Comparison of ENCODE assay signal across 6 cellular contexts in genomic region chr12:120466560-120467315, GRCh38. TPM values are rescaled to one million over a fixed set of nuclear protein-coding genes. Genes with fewer than 3 reads are reported as not detected.
DNase-seq lines count a peak whose midpoint lies in the region; ATAC-seq lines count a peak whose summit lies in the region.

No MANE protein-coding gene starts in this region.

- H4K8ac ChIP-seq in mesenchymal stem cell (ENCODE audit: low read length), result no peak overlapping the region

- H3K4ac ChIP-seq in mesenchymal stem cell (ENCODE audit: low read depth in 1 of 2, low read length in 2 of 2), result no peak overlapping the region

- peak overlapping the region in 6 of 7 donors; percentile 4 to 83 (median 44) for H3K4me3 Mint-ChIP-seq in CD8-positive, alpha-beta memory T cell
- H3K4me3 Mint-ChIP-seq in activated T-helper 2 cell treated with anti-CD3 and anti-CD28 coated beads, Interferon-gamma antibody, Interleukin-2, Interleukin-4, amounts not matched to agents 10 μg/mL and 5 μg/mL and 100 μg/mL, durations not matched to agents 14 hours and 24 hours and 36 hours (ENCODE audit: low read depth), result peak overlapping the region; percentile 95

- H3K4me3 ChIP-seq in CD8-positive, alpha-beta memory T cell (ENCODE audit: low read length), result no peak overlapping the region
- no peak overlapping the region for H3K4me3 ChIP-seq in mesenchymal stem cell (ENCODE audit: insufficient read depth in 1 of 2, low read depth in 1 of 2, low read length in 2 of 2)

- intact Hi-C loops in activated T-helper 2 cell treated with anti-CD3 and anti-CD28 coated beads, Interferon-gamma antibody, Interleukin-2, Interleukin-4, amounts not matched to agents 10 μg/mL and 5 μg/mL and 100 μg/mL, durations not matched to agents 14 hours and 24 hours and 36 hours (cut with micrococcal nuclease), result no loop called here

- H2BK5ac ChIP-seq in mesenchymal stem cell (ENCODE audit: low read depth, low read length, poor library complexity, severe bottlenecking), result no peak overlapping the region

- H3K4me1 ChIP-seq in CD8-positive, alpha-beta memory T cell (ENCODE audit: insufficient read depth, low read length), result peaks cover 48% of the 10 kb centered on the region
- peaks cover 12% of the 10 kb centered on the region for H3K4me1 ChIP-seq in mesenchymal stem cell (ENCODE audit: control insufficient read depth, insufficient read depth, low read depth, low read length)

- no peak overlapping the region for H3K23ac ChIP-seq in mesenchymal stem cell (ENCODE audit: low read length in 2 of 2)

- no peak overlapping the region for H3K18ac ChIP-seq in mesenchymal stem cell (ENCODE audit: low read depth in 1 of 2, low read length in 2 of 2)

- no peak overlapping the region for H3K14ac ChIP-seq in mesenchymal stem cell (ENCODE audit: low read length in 2 of 2)

- H2BK15ac ChIP-seq in mesenchymal stem cell (ENCODE audit: low read depth, poor library complexity, severe bottlenecking), result no peak overlapping the region

- ATAC-seq in GM18519 (IDR thresholded peaks at IDR 0.05; ENCODE audit: low FRiP score, unreplicated experiment), result no peak

- no peak overlapping the region for H2BK12ac ChIP-seq in mesenchymal stem cell (ENCODE audit: low read length in 2 of 2)

- H3K27ac ChIP-seq in CD8-positive, alpha-beta memory T cell (ENCODE audit: low read depth, low read length), result no peak overlapping the region
- H3K27ac ChIP-seq in mesenchymal stem cell (ENCODE audit: low read length, poor library complexity, severe bottlenecking), result no peak overlapping the region

- peaks cover 36 to 54% (median 51%) of the 10 kb centered on the region in 3 donors for H3K4me1 Mint-ChIP-seq in CD8-positive, alpha-beta memory T cell
- H3K4me1 Mint-ChIP-seq in activated T-helper 2 cell treated with anti-CD3 and anti-CD28 coated beads, Interferon-gamma antibody, Interleukin-2, Interleukin-4, amounts not matched to agents 10 μg/mL and 5 μg/mL and 100 μg/mL, durations not matched to agents 14 hours and 24 hours and 36 hours (ENCODE audit: low read depth), result peaks cover 33% of the 10 kb centered on the region

- no peak overlapping the region for H2BK120ac ChIP-seq in mesenchymal stem cell (ENCODE audit: low read depth, low read length)

- peaks cover 9 to 58% (median 13%) of the 10 kb centered on the region in 3 donors for H3K36me3 Mint-ChIP-seq in CD8-positive, alpha-beta memory T cell
- peaks cover 63% of the 10 kb centered on the region for H3K36me3 Mint-ChIP-seq in activated T-helper 2 cell treated with anti-CD3 and anti-CD28 coated beads, Interferon-gamma antibody, Interleukin-2, Interleukin-4, amounts not matched to agents 10 μg/mL and 5 μg/mL and 100 μg/mL, durations not matched to agents 14 hours and 24 hours and 36 hours (ENCODE audit: low read depth)

- no peaks in the 10 kb centered on the region for H3K9me3 ChIP-seq in CD8-positive, alpha-beta memory T cell (ENCODE audit: low read length)
- no peaks in the 10 kb centered on the region for H3K9me3 ChIP-seq in mesenchymal stem cell (ENCODE audit: control insufficient read depth, low read length)

- no peaks in the 10 kb centered on the region for H3K9me3 Mint-ChIP-seq in CD8-positive, alpha-beta memory T cell
- no peaks in the 10 kb centered on the region for H3K9me3 Mint-ChIP-seq in activated T-helper 2 cell treated with anti-CD3 and anti-CD28 coated beads, Interferon-gamma antibody, Interleukin-2, Interleukin-4, amounts not matched to agents 10 μg/mL and 5 μg/mL and 100 μg/mL, durations not matched to agents 14 hours and 24 hours and 36 hours

- H3K36me3 ChIP-seq in CD8-positive, alpha-beta memory T cell (ENCODE audit: insufficient read depth, low read length), result peaks cover 49% of the 10 kb centered on the region
- peaks cover 20 to 52% of the 10 kb centered on the region in 2 experiments for H3K36me3 ChIP-seq in mesenchymal stem cell (ENCODE audit: control insufficient read depth in 1 of 2, insufficient read depth in 2 of 2, low read depth in 1 of 2, low read length in 2 of 2)

- H3K9ac ChIP-seq in mesenchymal stem cell (ENCODE audit: low read length), result peak overlapping the region; percentile 59

- POLR2A ChIA-PET in CD8-positive, alpha-beta memory T cell (lab: Charles Lee), result interaction anchor here (0.7 to 1.0 kb wide), 3 partner anchors 9 to 68 kb away, joined by 3 read pairs; partner anchors contain the start of gene COX6A1

- no peak overlapping the region for H4K91ac ChIP-seq in mesenchymal stem cell (ENCODE audit: low read length)

- H2AK5ac ChIP-seq in mesenchymal stem cell (ENCODE audit: low read length, severe bottlenecking), result no peak overlapping the region

- H3K27me3 ChIP-seq in CD8-positive, alpha-beta memory T cell (ENCODE audit: insufficient read depth, low read length, poor library complexity, severe bottlenecking), result no peaks in the 10 kb centered on the region
- H3K27me3 ChIP-seq in mesenchymal stem cell (ENCODE audit: control insufficient read depth in 1 of 2, insufficient read depth in 1 of 2, low read length in 2 of 2), result no peaks in the 10 kb centered on the region

- H2AFZ ChIP-seq in mesenchymal stem cell (ENCODE audit: low read depth, low read length), result no peak overlapping the region

- peak overlapping the region in 7 of 8 donors; percentile 33 to 80 (median 59) for H3K27ac Mint-ChIP-seq in CD8-positive, alpha-beta memory T cell
- no peak overlapping the region for H3K27ac Mint-ChIP-seq in activated T-helper 2 cell treated with anti-CD3 and anti-CD28 coated beads, Interferon-gamma antibody, Interleukin-2, Interleukin-4, amounts not matched to agents 10 μg/mL and 5 μg/mL and 100 μg/mL, durations not matched to agents 14 hours and 24 hours and 36 hours

- CTCF ChIA-PET in CD8-positive, alpha-beta memory T cell (lab: Charles Lee), result interaction anchor here (0.5 to 4.9 kb wide), 10 partner anchors 14 to 110 kb away, joined by 3 to 36 read pairs (median 4); partner anchors contain the start of genes COX6A1 and DYNLL1

- WGBS in mesenchymal stem cell, result 86% methylated on average over 7 of the region's 8 CpGs

- peaks cover 0 to 3% of the 10 kb centered on the region in 2 donors for H3K27me3 Mint-ChIP-seq in CD8-positive, alpha-beta memory T cell
- H3K27me3 Mint-ChIP-seq in activated T-helper 2 cell treated with anti-CD3 and anti-CD28 coated beads, Interferon-gamma antibody, Interleukin-2, Interleukin-4, amounts not matched to agents 10 μg/mL and 5 μg/mL and 100 μg/mL, durations not matched to agents 14 hours and 24 hours and 36 hours (ENCODE audit: low read depth), result no peaks in the 10 kb centered on the region

- no peak overlapping the region for H3K4me2 ChIP-seq in mesenchymal stem cell (ENCODE audit: low read length, poor library complexity, severe bottlenecking)

- peak; percentile 12 to 61 (median 33) for DNase-seq in CD8-positive, alpha-beta memory T cell
- DNase-seq in NCI-H1105 treated with DMSO at 0.1 percent for 48 hours (lab: John Stamatoyannopoulos, UW), result peak; percentile 54
- no peak for DNase-seq in activated T-helper 2 cell treated with anti-CD3 and anti-CD28 coated beads, Interferon-gamma antibody, Interleukin-2, Interleukin-4, amounts not matched to agents 10 μg/mL and 5 μg/mL and 100 μg/mL, durations not matched to agents 14 hours and 24 hours and 36 hours (ENCODE audit: low spot score)
- peak; percentile 52 for DNase-seq in mesenchymal stem cell
- DNase-seq in putamen (ENCODE audit: low spot score), result no peak

- peaks cover 15% of the 10 kb centered on the region for H3K79me1 ChIP-seq in mesenchymal stem cell (replicated peaks; ENCODE audit: low read length, poor library complexity, severe bottlenecking)

RNA-seq across cellular contexts. Expression of gene SRSF9, which starts 2.8 kb away (rescaled TPM):
- 100 to 1,000 TPM; 269 to 272 TPM for total RNA-seq in CD8-positive, alpha-beta memory T cell
- 214 TPM for polyA plus RNA-seq in CD8-positive, alpha-beta memory T cell
- 248 and 251 TPM in 2 replicates for total RNA-seq in activated T-helper 2 cell treated with anti-CD3 and anti-CD28 coated beads, Interferon-gamma antibody, Interleukin-2, Interleukin-4, amounts not matched to agents 10 μg/mL and 5 μg/mL and 100 μg/mL, durations not matched to agents 14 hours and 24 hours and 36 hours
- polyA plus RNA-seq in mesenchymal stem cell (2013, experiment 1 of 2), result 183 TPM
- polyA plus RNA-seq in mesenchymal stem cell (2013, experiment 2 of 2), result 189 TPM

RNA-seq across cellular contexts. Expression of gene GATC, which starts 20.5 kb away (rescaled TPM):
- 10 to 100 TPM; 28.6 to 30.6 TPM for total RNA-seq in CD8-positive, alpha-beta memory T cell
- polyA plus RNA-seq in CD8-positive, alpha-beta memory T cell, result 29.8 TPM
- total RNA-seq in activated T-helper 2 cell treated with anti-CD3 and anti-CD28 coated beads, Interferon-gamma antibody, Interleukin-2, Interleukin-4, amounts not matched to agents 10 μg/mL and 5 μg/mL and 100 μg/mL, durations not matched to agents 14 hours and 24 hours and 36 hours, result 30.4 and 38.0 TPM in 2 replicates
- 17.7 TPM for polyA plus RNA-seq in mesenchymal stem cell (2013, experiment 1 of 2)
- 17.6 TPM for polyA plus RNA-seq in mesenchymal stem cell (2013, experiment 2 of 2)

RNA-seq across cellular contexts. Expression of gene TRIAP1, which starts 20.6 kb away (rescaled TPM):
- 10 to 100 TPM; 87.0 to 88.1 TPM for total RNA-seq in CD8-positive, alpha-beta memory T cell
- polyA plus RNA-seq in CD8-positive, alpha-beta memory T cell, result 51.6 TPM
- total RNA-seq in activated T-helper 2 cell treated with anti-CD3 and anti-CD28 coated beads, Interferon-gamma antibody, Interleukin-2, Interleukin-4, amounts not matched to agents 10 μg/mL and 5 μg/mL and 100 μg/mL, durations not matched to agents 14 hours and 24 hours and 36 hours, result 36.8 TPM in 2 replicates
- polyA plus RNA-seq in mesenchymal stem cell (2013, experiment 1 of 2), result 51.1 TPM
- 56.2 TPM for polyA plus RNA-seq in mesenchymal stem cell (2013, experiment 2 of 2)

RNA-seq across cellular contexts. Expression of gene COX6A1, which starts 28.8 kb away (rescaled TPM):
- 100 to 1,000 TPM; 475 TPM for total RNA-seq in CD8-positive, alpha-beta memory T cell
- 785 TPM for polyA plus RNA-seq in CD8-positive, alpha-beta memory T cell
- 328 and 333 TPM in 2 replicates for total RNA-seq in activated T-helper 2 cell treated with anti-CD3 and anti-CD28 coated beads, Interferon-gamma antibody, Interleukin-2, Interleukin-4, amounts not matched to agents 10 μg/mL and 5 μg/mL and 100 μg/mL, durations not matched to agents 14 hours and 24 hours and 36 hours
- 718 TPM for polyA plus RNA-seq in mesenchymal stem cell (2013, experiment 1 of 2)
- 727 TPM for polyA plus RNA-seq in mesenchymal stem cell (2013, experiment 2 of 2)

RNA-seq across cellular contexts. Expression of gene DYNLL1, which starts 29.2 kb away (rescaled TPM):
- total RNA-seq in CD8-positive, alpha-beta memory T cell, result 100 to 1,000 TPM; 288 to 296 TPM
- polyA plus RNA-seq in CD8-positive, alpha-beta memory T cell, result 304 TPM
- total RNA-seq in activated T-helper 2 cell treated with anti-CD3 and anti-CD28 coated beads, Interferon-gamma antibody, Interleukin-2, Interleukin-4, amounts not matched to agents 10 μg/mL and 5 μg/mL and 100 μg/mL, durations not matched to agents 14 hours and 24 hours and 36 hours, result 323 and 329 TPM in 2 replicates
- 419 TPM for polyA plus RNA-seq in mesenchymal stem cell (2013, experiment 1 of 2)
- 417 TPM for polyA plus RNA-seq in mesenchymal stem cell (2013, experiment 2 of 2)

Comparison
In these comparisons a context has a peak if more than half of its experiments do, and no peak if none do; other contexts are left out.
1. DNase-seq: peak in CD8-positive, alpha-beta memory T cell (5 of 5), NCI-H1105 treated with DMSO at 0.1 percent for 48 hours (single experiment) and mesenchymal stem cell (single experiment); none in activated T-helper 2 cell treated with anti-CD3 and anti-CD28 coated beads, Interferon-gamma antibody, Interleukin-2, Interleukin-4, amounts not matched to agents 10 μg/mL and 5 μg/mL and 100 μg/mL, durations not matched to agents 14 hours and 24 hours and 36 hours (single experiment) and putamen (single experiment).